7 cellular contexts compared by ENCODE assay signal in the genomic region with DNA sequence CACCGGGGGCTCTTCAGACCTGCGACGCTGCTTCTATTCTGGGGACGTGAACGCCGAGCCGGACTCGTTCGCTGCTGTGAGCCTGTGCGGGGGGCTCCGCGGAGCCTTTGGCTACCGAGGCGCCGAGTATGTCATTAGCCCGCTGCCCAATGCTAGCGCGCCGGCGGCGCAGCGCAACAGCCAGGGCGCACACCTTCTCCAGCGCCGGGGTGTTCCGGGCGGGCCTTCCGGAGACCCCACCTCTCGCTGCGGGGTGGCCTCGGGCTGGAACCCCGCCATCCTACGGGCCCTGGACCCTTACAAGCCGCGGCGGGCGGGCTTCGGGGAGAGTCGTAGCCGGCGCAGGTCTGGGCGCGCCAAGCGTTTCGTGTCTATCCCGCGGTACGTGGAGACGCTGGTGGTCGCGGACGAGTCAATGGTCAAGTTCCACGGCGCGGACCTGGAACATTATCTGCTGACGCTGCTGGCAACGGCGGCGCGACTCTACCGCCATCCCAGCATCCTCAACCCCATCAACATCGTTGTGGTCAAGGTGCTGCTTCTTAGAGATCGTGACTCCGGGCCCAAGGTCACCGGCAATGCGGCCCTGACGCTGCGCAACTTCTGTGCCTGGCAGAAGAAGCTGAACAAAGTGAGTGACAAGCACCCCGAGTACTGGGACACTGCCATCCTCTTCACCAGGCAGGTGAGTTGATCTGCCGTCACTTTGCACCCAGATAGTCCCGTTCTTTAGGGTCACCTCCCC. TPM values are rescaled to one million over a fixed set of nuclear protein-coding genes. Genes with fewer than 3 reads are reported as not detected.
DNase-seq lines count a peak whose midpoint lies in the region; FAIRE-seq and TF ChIP-seq lines count a peak whose summit lies in the region.

No MANE protein-coding gene starts in this region.

- no peaks in the 10 kb centered on the region for H3F3A ChIP-seq in smooth muscle cell (ENCODE audit: low read depth)

- WGBS in smooth muscle cell (ENCODE audit: low lambda C conversion rate): 4% methylated on average over 71 of the region's 71 CpGs

- DNase-seq in adipocyte (ENCODE audit: low read depth): peak; percentile 49
- DNase-seq in smooth muscle cell (lab: John Stamatoyannopoulos, UW; ENCODE audit: unreplicated experiment): no peak
- no peak for DNase-seq in GM12892 (ENCODE audit: insufficient read length)
- DNase-seq in NCI-H446 (lab: John Stamatoyannopoulos, UW): no peak
- DNase-seq in GF-D8 (lab: John Stamatoyannopoulos, UW): no peak

- no peak for FAIRE-seq in GM12892 (lab: Jason Lieb, UNC)

- TF ChIP-seq CTCF in smooth muscle cell (IDR thresholded peaks at IDR 0.05; ENCODE audit: borderline replicate concordance, insufficient read depth, poor library complexity, severe bottlenecking): no peak

- H2AFZ ChIP-seq in smooth muscle cell (ENCODE audit: low read depth): peak overlapping the region; percentile 2

- H3K9me3 ChIP-seq in HUES48 (ENCODE audit: control insufficient read depth, insufficient read depth, low read length) (no peaks in the 10 kb centered on the region), adipocyte (ENCODE audit: control insufficient read depth, low read length) (no peaks in the 10 kb centered on the region), iPS-18c (ENCODE audit: control insufficient read depth, insufficient read depth, low read length) (no peaks in the 10 kb centered on the region), smooth muscle cell (replicated peaks; ENCODE audit: low read depth) (no peaks in the 10 kb centered on the region)

- H3K27ac ChIP-seq in HUES48 (ENCODE audit: low read depth, low read length) (no peak overlapping the region), smooth muscle cell (ENCODE audit: low read depth) (no peak overlapping the region)

- H3K4me2 ChIP-seq in smooth muscle cell: peak overlapping the region; percentile 87

- H3K79me2 ChIP-seq in smooth muscle cell (ENCODE audit: low read depth): peaks cover 7% of the 10 kb centered on the region

- no peaks in the 10 kb centered on the region for H3K36me3 ChIP-seq in HUES48 (ENCODE audit: control insufficient read depth, insufficient read depth, low read length)
- no peaks in the 10 kb centered on the region for H3K36me3 ChIP-seq in adipocyte (ENCODE audit: control insufficient read depth, insufficient read depth, low read length, severe bottlenecking)
- H3K36me3 ChIP-seq in smooth muscle cell (ENCODE audit: low read depth): no peaks in the 10 kb centered on the region

- H3K27me3 ChIP-seq in HUES48 (ENCODE audit: control insufficient read depth, insufficient read depth, low read length) (peaks cover 79% of the 10 kb centered on the region), adipocyte (replicated peaks; ENCODE audit: control insufficient read depth, insufficient read depth, low read length) (no peaks in the 10 kb centered on the region), smooth muscle cell (ENCODE audit: low read depth) (peaks cover 9% of the 10 kb centered on the region)

- no peak for TF ChIP-seq POLR2A in GM12892 (IDR thresholded peaks at IDR 0.05; ENCODE audit: low read depth, low read length)

- H4K20me1 ChIP-seq in smooth muscle cell (ENCODE audit: low read depth): no peaks in the 10 kb centered on the region

- H3K9ac ChIP-seq in HUES48 (ENCODE audit: low read depth, low read length): no peak overlapping the region
- H3K9ac ChIP-seq in adipocyte (ENCODE audit: low read length): peak overlapping the region; percentile 93
- H3K9ac ChIP-seq in smooth muscle cell (ENCODE audit: low read depth): no peak overlapping the region

- H3K4me1 ChIP-seq in HUES48 (ENCODE audit: control insufficient read depth, insufficient read depth, low read length) (no peaks in the 10 kb centered on the region; the same call in 1 of the 2 replicates), adipocyte (ENCODE audit: control insufficient read depth, insufficient read depth, low read length) (peaks cover 44% of the 10 kb centered on the region), smooth muscle cell (ENCODE audit: low read depth) (peaks cover 10% of the 10 kb centered on the region)

- H3K4me3 ChIP-seq in HUES48 (ENCODE audit: low read depth, low read length) (peak overlapping the region; percentile 57), adipocyte (ENCODE audit: low read length) (peak overlapping the region; percentile 87), iPS-18c (ENCODE audit: insufficient read depth, low read depth, low read length) (peak overlapping the region; percentile 44), smooth muscle cell (peak overlapping the region; percentile 53)

RNA-seq across cellular contexts. Expression of gene ADAMTS15, which starts 1.0 kb away (rescaled TPM):
- 3.4 and 5.3 TPM in 2 replicates for total RNA-seq in smooth muscle cell
- 0.65 and 1.4 TPM in 2 replicates for polyA plus RNA-seq in smooth muscle cell
- not detected for polyA plus RNA-seq in GM12892 (2012; ENCODE audit: missing spikeins)

RNA-seq across cellular contexts. Expression of gene ADAMTS8, which starts 21.0 kb away (rescaled TPM):
- not detected in 2 replicates for total RNA-seq in smooth muscle cell
- 0.21 TPM in 1 of 2 replicates, not detected in the other for polyA plus RNA-seq in smooth muscle cell
- not detected for polyA plus RNA-seq in GM12892 (2012; ENCODE audit: missing spikeins)
